In the genomic region with DNA sequence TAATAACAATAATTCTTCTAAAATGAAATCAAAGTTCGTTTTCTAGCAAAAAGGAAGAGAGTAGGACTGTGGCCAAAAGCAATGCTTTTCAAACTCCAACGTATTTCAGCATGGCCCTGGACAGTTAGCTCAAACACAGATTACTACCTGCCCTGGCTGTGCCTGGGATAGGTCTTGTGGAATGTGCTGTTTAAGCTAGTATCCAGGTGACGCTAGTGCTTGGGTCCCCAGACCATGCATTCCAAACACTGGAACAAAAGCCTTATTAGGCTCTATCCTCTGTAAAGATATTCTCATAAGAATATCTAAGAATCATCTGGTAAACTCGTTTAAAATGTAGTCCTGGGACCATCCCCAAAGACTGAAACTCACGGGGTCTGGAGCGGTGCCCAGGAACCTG, we compare ENCODE assay signal across 1 cellular context.
TF ChIP-seq lines count a peak whose summit lies in the region.

No MANE protein-coding gene starts in this region.

TF ChIP-seq in WTC11, 78 proteins besides CTCF, POLR2A, EP300 and RAD21:
- no peak for TF ChIP-seq GABPB1 (CRISPR knock-in tag; IDR thresholded peaks at IDR 0.05)
- TF ChIP-seq OVOL2 (CRISPR knock-in tag; IDR thresholded peaks at IDR 0.05; ENCODE audit: borderline replicate concordance), result no peak
- TF ChIP-seq, protein P1, sequence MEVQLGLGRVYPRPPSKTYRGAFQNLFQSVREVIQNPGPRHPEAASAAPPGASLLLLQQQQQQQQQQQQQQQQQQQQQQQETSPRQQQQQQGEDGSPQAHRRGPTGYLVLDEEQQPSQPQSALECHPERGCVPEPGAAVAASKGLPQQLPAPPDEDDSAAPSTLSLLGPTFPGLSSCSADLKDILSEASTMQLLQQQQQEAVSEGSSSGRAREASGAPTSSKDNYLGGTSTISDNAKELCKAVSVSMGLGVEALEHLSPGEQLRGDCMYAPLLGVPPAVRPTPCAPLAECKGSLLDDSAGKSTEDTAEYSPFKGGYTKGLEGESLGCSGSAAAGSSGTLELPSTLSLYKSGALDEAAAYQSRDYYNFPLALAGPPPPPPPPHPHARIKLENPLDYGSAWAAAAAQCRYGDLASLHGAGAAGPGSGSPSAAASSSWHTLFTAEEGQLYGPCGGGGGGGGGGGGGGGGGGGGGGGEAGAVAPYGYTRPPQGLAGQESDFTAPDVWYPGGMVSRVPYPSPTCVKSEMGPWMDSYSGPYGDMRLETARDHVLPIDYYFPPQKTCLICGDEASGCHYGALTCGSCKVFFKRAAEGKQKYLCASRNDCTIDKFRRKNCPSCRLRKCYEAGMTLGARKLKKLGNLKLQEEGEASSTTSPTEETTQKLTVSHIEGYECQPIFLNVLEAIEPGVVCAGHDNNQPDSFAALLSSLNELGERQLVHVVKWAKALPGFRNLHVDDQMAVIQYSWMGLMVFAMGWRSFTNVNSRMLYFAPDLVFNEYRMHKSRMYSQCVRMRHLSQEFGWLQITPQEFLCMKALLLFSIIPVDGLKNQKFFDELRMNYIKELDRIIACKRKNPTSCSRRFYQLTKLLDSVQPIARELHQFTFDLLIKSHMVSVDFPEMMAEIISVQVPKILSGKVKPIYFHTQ (CRISPR knock-in tag; IDR thresholded peaks at IDR 0.05), result no peak
- TF ChIP-seq, protein P2, sequence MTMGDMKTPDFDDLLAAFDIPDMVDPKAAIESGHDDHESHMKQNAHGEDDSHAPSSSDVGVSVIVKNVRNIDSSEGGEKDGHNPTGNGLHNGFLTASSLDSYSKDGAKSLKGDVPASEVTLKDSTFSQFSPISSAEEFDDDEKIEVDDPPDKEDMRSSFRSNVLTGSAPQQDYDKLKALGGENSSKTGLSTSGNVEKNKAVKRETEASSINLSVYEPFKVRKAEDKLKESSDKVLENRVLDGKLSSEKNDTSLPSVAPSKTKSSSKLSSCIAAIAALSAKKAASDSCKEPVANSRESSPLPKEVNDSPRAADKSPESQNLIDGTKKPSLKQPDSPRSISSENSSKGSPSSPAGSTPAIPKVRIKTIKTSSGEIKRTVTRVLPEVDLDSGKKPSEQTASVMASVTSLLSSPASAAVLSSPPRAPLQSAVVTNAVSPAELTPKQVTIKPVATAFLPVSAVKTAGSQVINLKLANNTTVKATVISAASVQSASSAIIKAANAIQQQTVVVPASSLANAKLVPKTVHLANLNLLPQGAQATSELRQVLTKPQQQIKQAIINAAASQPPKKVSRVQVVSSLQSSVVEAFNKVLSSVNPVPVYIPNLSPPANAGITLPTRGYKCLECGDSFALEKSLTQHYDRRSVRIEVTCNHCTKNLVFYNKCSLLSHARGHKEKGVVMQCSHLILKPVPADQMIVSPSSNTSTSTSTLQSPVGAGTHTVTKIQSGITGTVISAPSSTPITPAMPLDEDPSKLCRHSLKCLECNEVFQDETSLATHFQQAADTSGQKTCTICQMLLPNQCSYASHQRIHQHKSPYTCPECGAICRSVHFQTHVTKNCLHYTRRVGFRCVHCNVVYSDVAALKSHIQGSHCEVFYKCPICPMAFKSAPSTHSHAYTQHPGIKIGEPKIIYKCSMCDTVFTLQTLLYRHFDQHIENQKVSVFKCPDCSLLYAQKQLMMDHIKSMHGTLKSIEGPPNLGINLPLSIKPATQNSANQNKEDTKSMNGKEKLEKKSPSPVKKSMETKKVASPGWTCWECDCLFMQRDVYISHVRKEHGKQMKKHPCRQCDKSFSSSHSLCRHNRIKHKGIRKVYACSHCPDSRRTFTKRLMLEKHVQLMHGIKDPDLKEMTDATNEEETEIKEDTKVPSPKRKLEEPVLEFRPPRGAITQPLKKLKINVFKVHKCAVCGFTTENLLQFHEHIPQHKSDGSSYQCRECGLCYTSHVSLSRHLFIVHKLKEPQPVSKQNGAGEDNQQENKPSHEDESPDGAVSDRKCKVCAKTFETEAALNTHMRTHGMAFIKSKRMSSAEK (CRISPR knock-in tag; IDR thresholded peaks at IDR 0.05; ENCODE audit: borderline replicate concordance), result no peak
TF ChIP-seq in WTC11: peak in this region for 0.
